Comparison of ENCODE assay signal across 17 cellular contexts in genomic region chr10:11167233-11167979, GRCh38.
DNase-seq lines count a peak whose midpoint lies in the region; ATAC-seq, FAIRE-seq and TF ChIP-seq lines count a peak whose summit lies in the region.
"Had no signal": no experiment of that assay in that cellular context is flagged by ENCODE, and none has a peak within 500 bp of the region (broad histone marks: within the 10 kb centered on the region; RNA-seq: fewer than 3 reads in every experiment).

No MANE protein-coding gene starts in this region.

- peaks cover 0 to 59% (median 53%) of the 10 kb centered on the region in 11 experiments; a peak in 17 of 22 replicates for H3K36me3 ChIP-seq in BLaER1 treated with 17β-estradiol and CSF1 and Interleukin-3, amounts not matched to agents 10 nM and 100 nM
- H3K36me3 ChIP-seq in colonic mucosa (no peaks in the 10 kb centered on the region), neutrophil (peaks cover 22% of the 10 kb centered on the region), mucosa of descending colon (ENCODE audit: low read depth) (no peaks in the 10 kb centered on the region)

- H3K9me3 ChIP-seq in BLaER1 treated with 17β-estradiol and CSF1 and Interleukin-3, amounts not matched to agents 10 nM and 100 nM (replicated peaks in 1 of 11) = no peaks in the 10 kb centered on the region
- H3K9me3 ChIP-seq in colonic mucosa = no peaks in the 10 kb centered on the region
- H3K9me3 ChIP-seq in neutrophil = no peaks in the 10 kb centered on the region
- no peaks in the 10 kb centered on the region for H3K9me3 ChIP-seq in mucosa of descending colon

- H3K27ac ChIP-seq in BLaER1 treated with 17β-estradiol and CSF1 and Interleukin-3, amounts not matched to agents 10 nM and 100 nM = peak overlapping the region; percentile 91 to 100 (median 98)
- H3K27ac ChIP-seq in colonic mucosa = no peak overlapping the region
- H3K27ac ChIP-seq in neutrophil = peak overlapping the region; percentile 96
- H3K27ac ChIP-seq: hepatocyte had no signal

- peaks cover 48 to 65% (median 60%) of the 10 kb centered on the region in 10 experiments for H3K4me1 ChIP-seq in BLaER1 treated with 17β-estradiol and CSF1 and Interleukin-3, amounts not matched to agents 10 nM and 100 nM
- no peaks in the 10 kb centered on the region for H3K4me1 ChIP-seq in colonic mucosa
- peaks cover 37 to 78% of the 10 kb centered on the region in 2 experiments for H3K4me1 ChIP-seq in neutrophil (ENCODE audit: control insufficient read depth in 1 of 2, insufficient read depth in 1 of 2, low read depth in 1 of 2, low read length in 1 of 2)
- no peaks in the 10 kb centered on the region for H3K4me1 ChIP-seq in mucosa of descending colon (ENCODE audit: low read depth)

- no peak for ATAC-seq in HG02938 (IDR thresholded peaks at IDR 0.05; ENCODE audit: unreplicated experiment)
- ATAC-seq in mucosa of descending colon = no peak
- ATAC-seq: left lobe of liver had no signal

- peak; percentile 93 for FAIRE-seq in GM19239 (lab: Jason Lieb, UNC)
- FAIRE-seq: urothelium cell line had no signal

- peak overlapping the region; percentile 92 to 99 (median 97) for H3K9ac ChIP-seq in BLaER1 treated with 17β-estradiol and CSF1 and Interleukin-3, amounts not matched to agents 10 nM and 100 nM
- peak overlapping the region in 1 of 2 donors; percentile 21 for H3K9ac ChIP-seq in colonic mucosa (ENCODE audit: low read depth in 2 of 2, low read length in 2 of 2)

- H3K4me3 ChIP-seq in BLaER1 treated with 17β-estradiol and CSF1 and Interleukin-3, amounts not matched to agents 10 nM and 100 nM = peak overlapping the region; percentile 84 to 98 (median 96)
- H3K4me3 ChIP-seq in colonic mucosa (peak overlapping the region; percentile 52), neutrophil (ENCODE audit: low read depth in 1 of 2, low read length in 1 of 2) (peak overlapping the region; percentile 93 to 97), mucosa of descending colon (no peak overlapping the region)
- H3K4me3 ChIP-seq: hepatocyte had no signal

- intact Hi-C loops in colonic mucosa (cut with DNase I) (no loop called here), mucosa of descending colon (cut with DNase I, micrococcal nuclease) (no loop called here)

- TF ChIP-seq CTCF in colonic mucosa (IDR thresholded peaks at IDR 0.05) = no peak
- no peak for TF ChIP-seq CTCF in neutrophil (IDR thresholded peaks at IDR 0.05)
- no peak for TF ChIP-seq CTCF in mucosa of descending colon (IDR thresholded peaks at IDR 0.05)

- H3K27me3 ChIP-seq in BLaER1 treated with 17β-estradiol and CSF1 and Interleukin-3, amounts not matched to agents 10 nM and 100 nM = no peaks in the 10 kb centered on the region
- H3K27me3 ChIP-seq in colonic mucosa (no peaks in the 10 kb centered on the region), neutrophil (no peaks in the 10 kb centered on the region)

- DNase-seq in GM19239 (ENCODE audit: insufficient read length, low spot score) (no peak), colonic mucosa (no peak), mucosa of descending colon (no peak), D341Med (ENCODE audit: low spot score) (no peak)
- DNase-seq in stimulated activated naive CD4-positive, alpha-beta T cell treated with Interleukin-2 at 50 U/mL for 16 hours (lab: John Stamatoyannopoulos, UW) = no peak
- DNase-seq: activated CD4-positive, CD25-positive, alpha-beta regulatory T cell; activated CD8-positive, alpha-beta memory T cell treated with anti-CD3 and anti-CD28 coated beads, Interleukin-2, amount 50 U/mL, for 4 hours; activated naive CD4-positive, alpha-beta T cell treated with anti-CD3 and anti-CD28 coated beads, Interleukin-2, amount 50 U/mL, for 16 hours; erythroblast; H9; stimulated activated CD4-positive, alpha-beta T cell treated with anti-CD3 and anti-CD28 coated beads, Interleukin-15, amount 100 ng/mL, for 24 hours had no signal

- peaks cover 3 to 65% (median 42%) of the 10 kb centered on the region in 11 experiments; a peak in 19 of 22 replicates for H4K20me1 ChIP-seq in BLaER1 treated with 17β-estradiol and CSF1 and Interleukin-3, amounts not matched to agents 10 nM and 100 nM

- peak overlapping the region; percentile 92 to 98 (median 95) for H3K4me2 ChIP-seq in BLaER1 treated with 17β-estradiol and CSF1 and Interleukin-3, amounts not matched to agents 10 nM and 100 nM
- H3K4me2 ChIP-seq: hepatocyte had no signal
